Comparison of ENCODE assay signal across 10 cellular contexts in the genomic region with DNA sequence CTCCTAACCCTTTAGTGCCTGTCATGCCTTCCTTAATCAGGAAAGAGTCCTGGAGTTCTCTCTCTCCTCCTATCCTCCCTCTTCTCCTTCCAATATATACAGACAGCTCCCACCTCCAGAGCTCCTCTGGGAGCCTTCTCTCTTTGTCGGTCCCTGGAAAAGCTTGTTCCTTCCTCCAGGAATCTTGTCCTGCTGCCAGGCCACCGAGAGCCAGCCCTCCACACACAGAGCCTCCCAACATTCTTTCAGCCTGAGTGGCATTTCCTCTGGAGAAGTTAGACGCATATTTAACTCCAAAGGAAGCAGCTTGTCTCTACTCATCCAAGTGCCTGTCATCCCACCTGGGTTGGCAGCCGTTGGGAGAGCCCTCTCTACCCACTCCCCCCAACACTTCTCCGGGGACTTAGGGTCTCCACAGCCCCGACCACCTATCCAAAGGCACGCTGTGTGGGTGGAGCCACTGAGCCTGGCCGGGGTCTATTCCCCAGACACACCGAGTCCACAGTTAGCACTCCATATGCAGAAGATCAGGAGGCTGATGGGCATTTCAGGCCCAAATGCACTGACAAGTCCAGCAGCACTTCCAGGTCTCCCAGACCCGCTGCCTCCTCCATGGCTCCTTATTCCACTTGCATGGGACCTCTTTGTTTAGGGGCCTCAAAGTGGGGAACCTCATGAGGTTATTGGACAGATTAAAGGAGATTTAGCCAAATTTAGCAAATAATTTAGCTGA. TPM values are rescaled to one million over a fixed set of nuclear protein-coding genes. Genes with fewer than 3 reads are reported as not detected.
DNase-seq lines count a peak whose midpoint lies in the region; TF ChIP-seq lines count a peak whose summit lies in the region.
"Had no signal": no experiment of that assay in that cellular context is flagged by ENCODE, and none has a peak within 500 bp of the region (broad histone marks: within the 10 kb centered on the region; RNA-seq: fewer than 3 reads in every experiment).

No MANE protein-coding gene starts in this region.

- no peaks in the 10 kb centered on the region for H3K36me3 Mint-ChIP-seq in activated T-helper 1 cell treated with anti-CD3 and anti-CD28 coated beads, Interleukin-12 subunit alpha, Interleukin-12 subunit beta, Interleukin-2, Interleukin-4 antibody, amounts not matched to agents 30 ng/mL and 10 ng/mL and 1 ng/mL, durations not matched to agents 14 hours and 24 hours and 36 hours (ENCODE audit: low read depth)
- H3K36me3 Mint-ChIP-seq: naive thymus-derived CD4-positive, alpha-beta T cell had no signal

- no peak overlapping the region for H3K4me3 Mint-ChIP-seq in activated T-helper 1 cell treated with anti-CD3 and anti-CD28 coated beads, Interleukin-12 subunit alpha, Interleukin-12 subunit beta, Interleukin-2, Interleukin-4 antibody, amounts not matched to agents 30 ng/mL and 10 ng/mL and 1 ng/mL, durations not matched to agents 14 hours and 24 hours and 36 hours
- H3K4me3 Mint-ChIP-seq: activated B cell treated with CpG ODN at 0.5 μM for 24 hours; naive thymus-derived CD4-positive, alpha-beta T cell had no signal

- H3K9me3 Mint-ChIP-seq in activated T-helper 1 cell treated with anti-CD3 and anti-CD28 coated beads, Interleukin-12 subunit alpha, Interleukin-12 subunit beta, Interleukin-2, Interleukin-4 antibody, amounts not matched to agents 30 ng/mL and 10 ng/mL and 1 ng/mL, durations not matched to agents 14 hours and 24 hours and 36 hours, result no peaks in the 10 kb centered on the region
- H3K9me3 Mint-ChIP-seq: naive thymus-derived CD4-positive, alpha-beta T cell had no signal

- H3K4me1 ChIP-seq in hepatocyte (ENCODE audit: insufficient read depth) (peaks cover 45% of the 10 kb centered on the region), spleen (peaks cover 9 to 76% (median 24%) of the 10 kb centered on the region in 6 donors)

- no peaks in the 10 kb centered on the region for H4K20me1 ChIP-seq in hepatocyte (ENCODE audit: insufficient read depth, poor library complexity, severe bottlenecking)

- no peak for TF ChIP-seq POLR2A in spleen (IDR thresholded peaks at IDR 0.05)

- H3K27me3 ChIP-seq in hepatocyte, result no peaks in the 10 kb centered on the region
- H3K27me3 ChIP-seq in spleen (replicated peaks in 1 of 7), result no peaks in the 10 kb centered on the region

- TF ChIP-seq CTCF in HFF-Myc (IDR thresholded peaks at IDR 0.05; ENCODE audit: low read depth, low read length, missing control alignments), result no peak
- TF ChIP-seq CTCF in astrocyte of the spinal cord (IDR thresholded peaks at IDR 0.05; ENCODE audit: low read depth, low read length), result no peak
- no peak for TF ChIP-seq CTCF in hepatocyte (IDR thresholded peaks at IDR 0.05; ENCODE audit: poor library complexity)
- no peak for TF ChIP-seq CTCF in spleen (IDR thresholded peaks at IDR 0.05 in 8 of 11, conservative IDR thresholded peaks at IDR 0.05 in 3 of 11)

- no peaks in the 10 kb centered on the region for H3K4me1 Mint-ChIP-seq in activated T-helper 1 cell treated with anti-CD3 and anti-CD28 coated beads, Interleukin-12 subunit alpha, Interleukin-12 subunit beta, Interleukin-2, Interleukin-4 antibody, amounts not matched to agents 30 ng/mL and 10 ng/mL and 1 ng/mL, durations not matched to agents 14 hours and 24 hours and 36 hours (ENCODE audit: low read depth)
- H3K4me1 Mint-ChIP-seq: activated B cell treated with CpG ODN at 0.5 μM for 24 hours had no signal

- H3K9me3 ChIP-seq in hepatocyte (ENCODE audit: low read depth) (no peaks in the 10 kb centered on the region), spleen (no peaks in the 10 kb centered on the region)

- intact Hi-C loops in spleen (cut with DNase I; ENCODE audit: low total_unique reads), result no loop called here
- intact Hi-C loops in activated T-helper 1 cell treated with anti-CD3 and anti-CD28 coated beads, Interleukin-12 subunit alpha, Interleukin-12 subunit beta, Interleukin-2, Interleukin-4 antibody, amounts not matched to agents 30 ng/mL and 10 ng/mL and 1 ng/mL, durations not matched to agents 14 hours and 24 hours and 36 hours (cut with micrococcal nuclease), result no loop called here

- H3K4me3 ChIP-seq in HFF-Myc (replicated peaks; ENCODE audit: low read depth, low read length) (no peak overlapping the region), astrocyte of the spinal cord (ENCODE audit: low read depth, low read length) (no peak overlapping the region), hepatocyte (no peak overlapping the region), spleen (no peak overlapping the region)

- H3K27ac ChIP-seq in hepatocyte (peak overlapping the region; percentile 81), spleen (peak overlapping the region in 5 of 8 donors; percentile 55 to 73 (median 70))

- H3K36me3 ChIP-seq in hepatocyte (replicated peaks; ENCODE audit: insufficient read depth, low read depth) (no peaks in the 10 kb centered on the region), spleen (no peaks in the 10 kb centered on the region)

- H3K4me2 ChIP-seq in hepatocyte, result peak overlapping the region; percentile 59

- in situ Hi-C loops in astrocyte of the spinal cord (cut with HindIII; ENCODE audit: low sequenced_read_pairs), result no loop called here

- no peaks in the 10 kb centered on the region for H3K79me2 ChIP-seq in hepatocyte

- H3K9me2 ChIP-seq in hepatocyte (replicated peaks; ENCODE audit: insufficient read depth), result no peaks in the 10 kb centered on the region

- DNase-seq in HFF-Myc (ENCODE audit: extremely low read depth, low read depth), result peak; percentile 91
- DNase-seq in astrocyte of the spinal cord (ENCODE audit: low read depth, low spot score), result peak; percentile 90
- peak; percentile 64 for DNase-seq in hepatocyte (ENCODE audit: low spot score)
- DNase-seq in spleen, result no peak
- DNase-seq in SK-N-DZ (ENCODE audit: low spot score), result no peak
- DNase-seq in activated T-helper 1 cell treated with anti-CD3 and anti-CD28 coated beads, Interleukin-12 subunit alpha, Interleukin-12 subunit beta, Interleukin-2, Interleukin-4 antibody, amounts not matched to agents 30 ng/mL and 10 ng/mL and 1 ng/mL, durations not matched to agents 14 hours and 24 hours and 36 hours (ENCODE audit: low spot score), result no peak
- no peak for DNase-seq in HuH-7.5 (ENCODE audit: low spot score)
- DNase-seq in stimulated activated CD4-positive, alpha-beta T cell treated with anti-CD3 and anti-CD28 coated beads, Interleukin-4, amount 100 ng/mL, for 24 hours, result no peak
- DNase-seq: activated B cell treated with CpG ODN at 0.5 μM for 24 hours had no signal

- H3K27me3 Mint-ChIP-seq in activated T-helper 1 cell treated with anti-CD3 and anti-CD28 coated beads, Interleukin-12 subunit alpha, Interleukin-12 subunit beta, Interleukin-2, Interleukin-4 antibody, amounts not matched to agents 30 ng/mL and 10 ng/mL and 1 ng/mL, durations not matched to agents 14 hours and 24 hours and 36 hours (ENCODE audit: insufficient read depth), result no peaks in the 10 kb centered on the region

- H2AFZ ChIP-seq in hepatocyte, result no peak overlapping the region

- 62% methylated on average over 10 of the region's 10 CpGs for WGBS in hepatocyte (ENCODE audit: low lambda C conversion rate, missing lambda C conversion rate)
- WGBS in spleen, 5 donors, result 43 to 61% (median 46%) methylated on average over 8 to 10 of the region's 10 CpGs

- no peak overlapping the region for H3K27ac Mint-ChIP-seq in activated T-helper 1 cell treated with anti-CD3 and anti-CD28 coated beads, Interleukin-12 subunit alpha, Interleukin-12 subunit beta, Interleukin-2, Interleukin-4 antibody, amounts not matched to agents 30 ng/mL and 10 ng/mL and 1 ng/mL, durations not matched to agents 14 hours and 24 hours and 36 hours
- H3K27ac Mint-ChIP-seq: activated B cell treated with CpG ODN at 0.5 μM for 24 hours had no signal

RNA-seq across cellular contexts. Expression of gene DKK3, which starts 31.1 kb away (rescaled TPM):
- total RNA-seq in hepatocyte (66.6 and 71.3 TPM in 2 replicates), spleen (100 to 1,000 TPM in 1 of 7 donors, 10 to 100 TPM in 6; 26.9 to 111 (median 53.2) TPM)
- polyA plus RNA-seq in hepatocyte (64.3 and 66.0 TPM in 2 replicates), spleen (10 to 100 TPM in 2 of 3 donors, 1 to 10 TPM in 1; 8.6 to 14.2 (median 12.3) TPM)
- 41.0 and 47.8 TPM in 2 replicates for polyA plus RNA-seq in SK-N-DZ (2014; cell fraction: cytosol; rRNA removed)
- 37.4 and 46.4 TPM in 2 replicates for polyA plus RNA-seq in SK-N-DZ (2014; cell fraction: nucleus; rRNA removed)
- total RNA-seq in activated T-helper 1 cell treated with anti-CD3 and anti-CD28 coated beads, Interleukin-12 subunit alpha, Interleukin-12 subunit beta, Interleukin-2, Interleukin-4 antibody, amounts not matched to agents 30 ng/mL and 10 ng/mL and 1 ng/mL, durations not matched to agents 14 hours and 24 hours and 36 hours, result not detected in 2 replicates
- total RNA-seq: activated B cell treated with CpG ODN at 0.5 μM for 24 hours had no signal

Comparison
In these comparisons a context has a peak if more than half of its experiments do, and no peak if none do; other contexts are left out.
1. DNase-seq: peak in HFF-Myc (single experiment), astrocyte of the spinal cord (single experiment) and hepatocyte (single experiment); none in spleen (single experiment), SK-N-DZ (single experiment), activated T-helper 1 cell treated with anti-CD3 and anti-CD28 coated beads, Interleukin-12 subunit alpha, Interleukin-12 subunit beta, Interleukin-2, Interleukin-4 antibody, amounts not matched to agents 30 ng/mL and 10 ng/mL and 1 ng/mL, durations not matched to agents 14 hours and 24 hours and 36 hours (single experiment), HuH-7.5 (single experiment) and stimulated activated CD4-positive, alpha-beta T cell treated with anti-CD3 and anti-CD28 coated beads, Interleukin-4, amount 100 ng/mL, for 24 hours (single experiment).
2. RNA of gene DKK3, which starts 31.1 kb away (total RNA-seq): 66.6 to 71.3 TPM in hepatocyte and 26.9 to 111 TPM in spleen; not detected in activated T-helper 1 cell treated with anti-CD3 and anti-CD28 coated beads, Interleukin-12 subunit alpha, Interleukin-12 subunit beta, Interleukin-2, Interleukin-4 antibody, amounts not matched to agents 30 ng/mL and 10 ng/mL and 1 ng/mL, durations not matched to agents 14 hours and 24 hours and 36 hours; every median in the first group is over 10 times any median in the second.